In genomic region chr12:45726594-45727300, GRCh38 we compare ENCODE assay signal across 8 cellular contexts. TPM values are rescaled to one million over a fixed set of nuclear protein-coding genes. Genes with fewer than 3 reads are reported as not detected.
A peak's percentile ranks its signal among the peaks of the same experiment; 100 is the strongest.
DNase-seq lines count a peak whose midpoint lies in the region; ATAC-seq and TF ChIP-seq lines count a peak whose summit lies in the region.

No MANE protein-coding gene starts in this region.

- H3K4me3 ChIP-seq in BLaER1, result peak overlapping the region; percentile 88
- peak overlapping the region; percentile 84 for H3K4me3 ChIP-seq in choroid plexus epithelial cell (ENCODE audit: low read depth, low read length)

- peaks cover 32% of the 10 kb centered on the region for H3K4me1 ChIP-seq in BLaER1

- H3K4me1 Mint-ChIP-seq in T-helper 2 cell treated with Interferon-gamma antibody and Interleukin-4, amounts not matched to agents 5 μg/mL and 100 μg/mL, for 36 hours (ENCODE audit: low read depth), result peaks cover 15% of the 10 kb centered on the region

- H3K27me3 Mint-ChIP-seq in T-helper 2 cell treated with Interferon-gamma antibody and Interleukin-4, amounts not matched to agents 5 μg/mL and 100 μg/mL, for 36 hours (ENCODE audit: low read depth), result no peaks in the 10 kb centered on the region

- H3K4me3 Mint-ChIP-seq in T-helper 2 cell treated with Interferon-gamma antibody and Interleukin-4, amounts not matched to agents 5 μg/mL and 100 μg/mL, for 36 hours, result peak overlapping the region; percentile 97

- H3K27ac ChIP-seq in BLaER1, result peak overlapping the region; percentile 97

- peaks cover 26% of the 10 kb centered on the region for H3K36me3 Mint-ChIP-seq in T-helper 2 cell treated with Interferon-gamma antibody and Interleukin-4, amounts not matched to agents 5 μg/mL and 100 μg/mL, for 36 hours (ENCODE audit: low read depth)

- H4K20me1 ChIP-seq in BLaER1, result peaks cover 43% of the 10 kb centered on the region

- H3K27me3 ChIP-seq in BLaER1, result no peaks in the 10 kb centered on the region

- H3K4me2 ChIP-seq in BLaER1, result peak overlapping the region; percentile 87

- DNase-seq in HPDE6-E6E7 (ENCODE audit: extremely low spot score) (peak; percentile 27), choroid plexus epithelial cell (ENCODE audit: low read depth) (peak; percentile 37), left lobe of liver (ENCODE audit: low spot score) (peak; percentile 76)
- no peak for DNase-seq in T-helper 2 cell treated with Interferon-gamma antibody and Interleukin-4, amounts not matched to agents 5 μg/mL and 100 μg/mL, for 36 hours (ENCODE audit: low spot score)
- DNase-seq in stimulated activated CD4-positive, alpha-beta T cell treated with anti-CD3 and anti-CD28 coated beads, Interleukin-4, amount 100 ng/mL, for 1 hour, result peak; percentile 30
- no peak for DNase-seq in effector CD8-positive, alpha-beta T cell (lab: John Stamatoyannopoulos, UW)

- H3K9me3 Mint-ChIP-seq in T-helper 2 cell treated with Interferon-gamma antibody and Interleukin-4, amounts not matched to agents 5 μg/mL and 100 μg/mL, for 36 hours, result no peaks in the 10 kb centered on the region

- H3K36me3 ChIP-seq in BLaER1, result peaks cover 4% of the 10 kb centered on the region; the same call in 1 of the 2 replicates

- H3K9ac ChIP-seq in BLaER1, result peak overlapping the region; percentile 99

- no peaks in the 10 kb centered on the region for H3K9me3 ChIP-seq in BLaER1

- no peak for TF ChIP-seq CTCF in choroid plexus epithelial cell (conservative IDR thresholded peaks at IDR 0.05; ENCODE audit: low read depth, low read length)

- H3K27ac Mint-ChIP-seq in T-helper 2 cell treated with Interferon-gamma antibody and Interleukin-4, amounts not matched to agents 5 μg/mL and 100 μg/mL, for 36 hours, result peak overlapping the region; percentile 99

- ATAC-seq in left lobe of liver (peak; percentile 2), GM18868 (IDR thresholded peaks at IDR 0.05; ENCODE audit: unreplicated experiment) (no peak)

RNA-seq across cellular contexts. Expression of gene ARID2, which starts 2.8 kb away (rescaled TPM):
- 9.4 TPM for total RNA-seq in left lobe of liver

Comparison
In these comparisons a context has a peak if more than half of its experiments do, and no peak if none do; other contexts are left out.
1. DNase-seq: peak in HPDE6-E6E7 (single experiment), choroid plexus epithelial cell (single experiment), left lobe of liver (single experiment) and stimulated activated CD4-positive, alpha-beta T cell treated with anti-CD3 and anti-CD28 coated beads, Interleukin-4, amount 100 ng/mL, for 1 hour (single experiment); none in T-helper 2 cell treated with Interferon-gamma antibody and Interleukin-4, amounts not matched to agents 5 μg/mL and 100 μg/mL, for 36 hours (single experiment) and effector CD8-positive, alpha-beta T cell (single experiment).